8 cellular contexts compared by ENCODE assay signal in genomic region chr9:116686693-116687073, GRCh38. TPM values are rescaled to one million over a fixed set of nuclear protein-coding genes. Genes with fewer than 3 reads are reported as not detected.
DNase-seq lines count a peak whose midpoint lies in the region; ATAC-seq and TF ChIP-seq lines count a peak whose summit lies in the region.

No MANE protein-coding gene starts in this region.

- CTCF ChIA-PET in activated naive CD4-positive, alpha-beta T cell treated with anti-CD3 and anti-CD28 coated beads, Interleukin-2, amount 10 ng/mL, durations not matched to agents 7 days and 5 days (lab: Charles Lee): interaction anchor here (0.8 to 1.5 kb wide), 2 partner anchors 50 to 97 kb away, joined by 3 to 5 read pairs; no protein-coding TSS in a partner anchor

- H3K4me3 ChIP-seq in iPS-20b (ENCODE audit: low read length) (peak overlapping the region; percentile 87), stomach (peak overlapping the region; percentile 76 to 88 (median 77))

- H3K4me1 Mint-ChIP-seq in activated naive CD4-positive, alpha-beta T cell treated with anti-CD3 and anti-CD28 coated beads, Interleukin-2, amount 10 ng/mL, durations not matched to agents 7 days and 5 days: peaks cover 43% of the 10 kb centered on the region

- H3K27me3 ChIP-seq in iPS-20b (ENCODE audit: insufficient read depth, low read length): no peaks in the 10 kb centered on the region
- no peaks in the 10 kb centered on the region for H3K27me3 ChIP-seq in stomach

- no peak for TF ChIP-seq POLR2A in stomach (IDR thresholded peaks at IDR 0.05)

- H3K27ac Mint-ChIP-seq in activated naive CD4-positive, alpha-beta T cell treated with anti-CD3 and anti-CD28 coated beads, Interleukin-2, amount 10 ng/mL, durations not matched to agents 7 days and 5 days: peak overlapping the region; percentile 77

- H3K4me3 Mint-ChIP-seq in activated naive CD4-positive, alpha-beta T cell treated with anti-CD3 and anti-CD28 coated beads, Interleukin-2, amount 10 ng/mL, durations not matched to agents 7 days and 5 days: peak overlapping the region; percentile 82

- TF ChIP-seq EP300 in stomach (IDR thresholded peaks at IDR 0.05): no peak

- peaks cover 7% of the 10 kb centered on the region for H3K9me3 Mint-ChIP-seq in activated naive CD4-positive, alpha-beta T cell treated with anti-CD3 and anti-CD28 coated beads, Interleukin-2, amount 10 ng/mL, durations not matched to agents 7 days and 5 days

- no peaks in the 10 kb centered on the region for H3K27me3 Mint-ChIP-seq in activated naive CD4-positive, alpha-beta T cell treated with anti-CD3 and anti-CD28 coated beads, Interleukin-2, amount 10 ng/mL, durations not matched to agents 7 days and 5 days

- H3K9ac ChIP-seq in iPS-20b (ENCODE audit: low read depth, low read length): peak overlapping the region; percentile 77

- peaks cover 9% of the 10 kb centered on the region for H3K36me3 Mint-ChIP-seq in activated naive CD4-positive, alpha-beta T cell treated with anti-CD3 and anti-CD28 coated beads, Interleukin-2, amount 10 ng/mL, durations not matched to agents 7 days and 5 days

- H3K9me3 ChIP-seq in iPS-20b (ENCODE audit: insufficient read depth, low read depth, low read length): peaks cover 15% of the 10 kb centered on the region
- no peaks in the 10 kb centered on the region for H3K9me3 ChIP-seq in stomach

- H3K27ac ChIP-seq in iPS-20b (ENCODE audit: low read length) (no peak overlapping the region), stomach (peak overlapping the region; percentile 78 to 90 (median 85))

- WGBS in stomach, 5 donors: 8 to 14% (median 10%) methylated on average over 7 of the region's 7 CpGs

- H3K36me3 ChIP-seq in iPS-20b (ENCODE audit: insufficient read depth, low read depth, low read length) (no peaks in the 10 kb centered on the region), stomach (no peaks in the 10 kb centered on the region)

- peak; percentile 4 for DNase-seq in activated naive CD4-positive, alpha-beta T cell treated with Interleukin-2 at 50 U/mL for 16 hours
- no peak for DNase-seq in activated naive CD4-positive, alpha-beta T cell (lab: John Stamatoyannopoulos, UW)
- DNase-seq in activated naive CD4-positive, alpha-beta T cell treated with anti-CD3 and anti-CD28 coated beads, Interleukin-2, amount 10 ng/mL, durations not matched to agents 7 days and 5 days: peak; percentile 22
- DNase-seq in stomach (no peak), SIG-M5 (lab: John Stamatoyannopoulos, UW) (no peak), DMS114 treated with DMSO at 0.1 percent for 48 hours (lab: John Stamatoyannopoulos, UW; ENCODE audit: unreplicated experiment) (no peak)

- H3K4me1 ChIP-seq in iPS-20b (ENCODE audit: insufficient read depth, low read length) (0 out of 2 replicates have a peak, but pooled peaks cover 10% of the 10 kb centered on the region), stomach (peaks cover 21 to 53% (median 38%) of the 10 kb centered on the region in 4 donors)

- intact Hi-C loops in stomach (cut with DNase I; ENCODE audit: low total_unique reads): no loop called here

- ATAC-seq in HG03135 (IDR thresholded peaks at IDR 0.05; ENCODE audit: unreplicated experiment): peak; percentile 46

- TF ChIP-seq CTCF in stomach (IDR thresholded peaks at IDR 0.05): no peak

RNA-seq across cellular contexts. Expression of gene TRIM32, which starts 0.4 kb away (rescaled TPM):
- 10 to 100 TPM in 3 of 5 donors, 1 to 10 TPM in 2; 2.3 to 24.9 (median 10.3) TPM for total RNA-seq in stomach
- 1 to 10 TPM; 2.9 to 3.4 (median 2.9) TPM for polyA plus RNA-seq in stomach

Comparison
In these comparisons a context has a peak if more than half of its experiments do, and no peak if none do; other contexts are left out.
1. DNase-seq: peak in activated naive CD4-positive, alpha-beta T cell treated with Interleukin-2 at 50 U/mL for 16 hours (single experiment) and activated naive CD4-positive, alpha-beta T cell treated with anti-CD3 and anti-CD28 coated beads, Interleukin-2, amount 10 ng/mL, durations not matched to agents 7 days and 5 days (single experiment); none in activated naive CD4-positive, alpha-beta T cell (0 of 4), stomach (single experiment), SIG-M5 (single experiment) and DMS114 treated with DMSO at 0.1 percent for 48 hours (single experiment).